Comparison of ENCODE assay signal across 8 cellular contexts in genomic region chr12:66688836-66689439, GRCh38. TPM values are rescaled to one million over a fixed set of nuclear protein-coding genes. Genes with fewer than 3 reads are reported as not detected.
DNase-seq lines count a peak whose midpoint lies in the region; ATAC-seq and TF ChIP-seq lines count a peak whose summit lies in the region.

No MANE protein-coding gene starts in this region.

- H3K4me1 ChIP-seq in A673 (ENCODE audit: insufficient read depth, low read length, poor library complexity, severe bottlenecking): no peaks in the 10 kb centered on the region
- no peaks in the 10 kb centered on the region for H3K4me1 ChIP-seq in gastroesophageal sphincter
- H3K4me1 ChIP-seq in trophoblast cell (ENCODE audit: control insufficient read depth in 1 of 2, insufficient read depth in 2 of 2, low read length in 2 of 2): no peaks in the 10 kb centered on the region

- TF ChIP-seq POLR2A in gastroesophageal sphincter (IDR thresholded peaks at IDR 0.05): no peak

- TF ChIP-seq EP300 in gastroesophageal sphincter (IDR thresholded peaks at IDR 0.05): no peak

- intact Hi-C loops in A673 (cut with micrococcal nuclease; ENCODE audit: unreplicated experiment): no loop called here

- H3K27ac ChIP-seq in A673 (ENCODE audit: low read depth, low read length, poor library complexity, severe bottlenecking) (no peak overlapping the region), gastroesophageal sphincter (no peak overlapping the region), trophoblast cell (ENCODE audit: low read depth, low read length) (no peak overlapping the region)

- no peak overlapping the region for H2AK5ac ChIP-seq in trophoblast cell (ENCODE audit: low read length)

- H3K27me3 ChIP-seq in A673 (replicated peaks; ENCODE audit: insufficient read depth, low read depth, low read length, poor library complexity) (peaks cover 40% of the 10 kb centered on the region), gastroesophageal sphincter (no peaks in the 10 kb centered on the region), trophoblast cell (ENCODE audit: insufficient read depth, low read length) (no peaks in the 10 kb centered on the region)

- ATAC-seq in HG03025 (IDR thresholded peaks at IDR 0.05; ENCODE audit: low FRiP score, unreplicated experiment) (peak; percentile 77), gastroesophageal sphincter (peak; percentile 31)

- no peak overlapping the region for H4K8ac ChIP-seq in trophoblast cell (ENCODE audit: low read depth, low read length)

- no TSS peak for BruUV-seq in A673 (replicated peaks; lab: Mats Ljungman, UMichigan)

- no peak overlapping the region for H3K9ac ChIP-seq in trophoblast cell (ENCODE audit: low read length)

- H4K12ac ChIP-seq in trophoblast cell (ENCODE audit: low read depth, low read length): no peak overlapping the region

- H3K79me2 ChIP-seq in trophoblast cell (ENCODE audit: control insufficient read depth, insufficient read depth, low read length, poor library complexity): no peaks in the 10 kb centered on the region

- no peak overlapping the region for H3K4me3 ChIP-seq in A673 (ENCODE audit: low read depth, low read length, poor library complexity, severe bottlenecking)
- H3K4me3 ChIP-seq in gastroesophageal sphincter: no peak overlapping the region
- H3K4me3 ChIP-seq in trophoblast cell (ENCODE audit: low read depth, low read length): no peak overlapping the region

- H3K14ac ChIP-seq in trophoblast cell (ENCODE audit: low read length): no peak overlapping the region

- no peak overlapping the region for H2BK5ac ChIP-seq in trophoblast cell (ENCODE audit: low read depth, low read length, poor library complexity)

- H2BK12ac ChIP-seq in trophoblast cell (ENCODE audit: low read length): no peak overlapping the region

- H2BK120ac ChIP-seq in trophoblast cell (ENCODE audit: insufficient read depth, low read length, poor library complexity): no peak overlapping the region

- no peak overlapping the region for H3K4me2 ChIP-seq in trophoblast cell (ENCODE audit: low read length)

- no peak overlapping the region for H3K4ac ChIP-seq in trophoblast cell (ENCODE audit: low read depth, low read length)

- peak; percentile 43 for TF ChIP-seq CTCF in A673 (conservative IDR thresholded peaks at IDR 0.05; ENCODE audit: low read depth, low read length)
- peak; percentile 60 for TF ChIP-seq CTCF in GM12874 (IDR thresholded peaks at IDR 0.05; ENCODE audit: insufficient read depth, low read depth, low read length)
- TF ChIP-seq CTCF in gastroesophageal sphincter (IDR thresholded peaks at IDR 0.05): peak in 2 of 4 experiments; percentile 8 to 51

- H3K23ac ChIP-seq in trophoblast cell (ENCODE audit: low read length): no peak overlapping the region

- no peak overlapping the region for H2AFZ ChIP-seq in trophoblast cell (ENCODE audit: insufficient read depth, low read length, poor library complexity)

- H3K9me3 ChIP-seq in A673 (ENCODE audit: low read depth, low read length, poor library complexity, severe bottlenecking) (no peaks in the 10 kb centered on the region), gastroesophageal sphincter (no peaks in the 10 kb centered on the region), trophoblast cell (ENCODE audit: insufficient read depth, low read depth, low read length) (no peaks in the 10 kb centered on the region)

- 59 to 68% methylated on average over 8 of the region's 8 CpGs for WGBS in gastroesophageal sphincter (ENCODE audit: low coverage in 1 of 2), 2 donors
- no CpG with 5 or more reads among the region's 8 CpGs for WGBS in trophoblast cell (ENCODE audit: extremely low coverage, insufficient coverage, insufficient read length)

- no peak overlapping the region for H4K91ac ChIP-seq in trophoblast cell (ENCODE audit: low read depth, low read length)

- POLR2A ChIA-PET in A673 (lab: Charles Lee; ENCODE audit: low non-redundant PET): no interaction called here

- H3K79me1 ChIP-seq in trophoblast cell (ENCODE audit: low read length): no peaks in the 10 kb centered on the region

- H3K36me3 ChIP-seq in A673 (ENCODE audit: insufficient read depth, low read length, poor library complexity, severe bottlenecking) (no peaks in the 10 kb centered on the region), gastroesophageal sphincter (no peaks in the 10 kb centered on the region), trophoblast cell (ENCODE audit: control insufficient read depth in 1 of 2, insufficient read depth in 2 of 2, low read length in 2 of 2) (no peaks in the 10 kb centered on the region)

- CTCF ChIA-PET in A673 (lab: Charles Lee): no interaction called here

- peak; percentile 11 for DNase-seq in A673 (ENCODE audit: low spot score)
- peak; percentile 63 for DNase-seq in NCI-H2196 treated with DMSO at 0.1 percent for 48 hours (lab: John Stamatoyannopoulos, UW; ENCODE audit: unreplicated experiment)
- DNase-seq in activated CD4-positive, alpha-beta T cell treated with anti-CD3 and anti-CD28 coated beads, Interleukin-2, amount 50 U/mL, for 1 hour: peak; percentile 4
- DNase-seq in trophoblast cell: peak; percentile 63 to 75
- DNase-seq in putamen (ENCODE audit: low spot score): no peak

- H3K18ac ChIP-seq in trophoblast cell (ENCODE audit: low read length): no peak overlapping the region

RNA-seq across cellular contexts. Expression of gene GRIP1, which starts 10.1 kb away (rescaled TPM):
- total RNA-seq in A673 (2021): 1.9 and 3.6 TPM in 2 replicates
- 10 to 100 TPM in 2 of 4 donors, 1 to 10 TPM in 2; 6.8 to 17.8 (median 11.6) TPM for total RNA-seq in gastroesophageal sphincter
- 15.0 and 19.5 TPM in 2 replicates for polyA plus RNA-seq in trophoblast cell (2013)
